Comparison of ENCODE assay signal across 8 cellular contexts in genomic region chr19:12806242-12807131, GRCh38. TPM values are rescaled to one million over a fixed set of nuclear protein-coding genes. Genes with fewer than 3 reads are reported as not detected.
A peak's percentile ranks its signal among the peaks of the same experiment; 100 is the strongest.
DNase-seq lines count a peak whose midpoint lies in the region; ATAC-seq lines count a peak whose summit lies in the region.

TSS of gene RNASEH2A (plus strand) at chr19:12806584. CDS start at chr19:12806674, 90 bp downstream.

- peaks cover 20% of the 10 kb centered on the region for H3K4me1 ChIP-seq in CD8-positive, alpha-beta memory T cell (ENCODE audit: insufficient read depth, low read length)
- H3K4me1 ChIP-seq in esophagus (ENCODE audit: control insufficient read depth in 2 of 2, insufficient read depth in 2 of 2, low read length in 1 of 2): peaks cover 4 to 5% of the 10 kb centered on the region in 2 donors
- H3K4me1 ChIP-seq in mucosa of stomach (ENCODE audit: control insufficient read depth, insufficient read depth, low read length): peaks cover 21% of the 10 kb centered on the region

- H3K9me3 ChIP-seq in CD8-positive, alpha-beta memory T cell (ENCODE audit: low read length): no peaks in the 10 kb centered on the region
- H3K9me3 ChIP-seq in esophagus (ENCODE audit: control insufficient read depth in 2 of 2, insufficient read depth in 1 of 2, low read depth in 1 of 2, low read length in 1 of 2) (no peaks in the 10 kb centered on the region), mucosa of stomach (ENCODE audit: control insufficient read depth, low read length) (no peaks in the 10 kb centered on the region)

- H3K36me3 ChIP-seq in CD8-positive, alpha-beta memory T cell (ENCODE audit: insufficient read depth, low read length): no peaks in the 10 kb centered on the region
- H3K36me3 ChIP-seq in esophagus (ENCODE audit: control insufficient read depth in 2 of 2, insufficient read depth in 2 of 2, low read length in 1 of 2) (no peaks in the 10 kb centered on the region), mucosa of stomach (ENCODE audit: control insufficient read depth, insufficient read depth, low read length) (no peaks in the 10 kb centered on the region)

- ATAC-seq in GM21360 (IDR thresholded peaks at IDR 0.05; ENCODE audit: unreplicated experiment): peak; percentile 74

- H3K27me3 Mint-ChIP-seq in CD8-positive, alpha-beta memory T cell: peaks cover 0 to 4% of the 10 kb centered on the region in 2 donors
- H3K27me3 Mint-ChIP-seq in activated T-cell treated with anti-CD3 and anti-CD28 coated beads, Interleukin-2, amount 50 U/mL, for 24 hours: no peaks in the 10 kb centered on the region

- POLR2A ChIA-PET in CD8-positive, alpha-beta memory T cell (lab: Charles Lee): interaction anchor here (0.5 to 1.7 kb wide), 7 partner anchors 11 to 383 kb away, joined by 3 to 21 read pairs (median 6); partner anchors contain the start of gene JUNB

- peak within 1 kb of the TSS; percentile 66 to 94 (median 88) for H3K27ac Mint-ChIP-seq in CD8-positive, alpha-beta memory T cell
- peak within 1 kb of the TSS; percentile 96 for H3K27ac Mint-ChIP-seq in activated T-cell treated with anti-CD3 and anti-CD28 coated beads, Interleukin-2, amount 50 U/mL, for 24 hours

- peaks cover 18 to 25% (median 21%) of the 10 kb centered on the region in 3 donors for H3K4me1 Mint-ChIP-seq in CD8-positive, alpha-beta memory T cell
- peaks cover 25% of the 10 kb centered on the region for H3K4me1 Mint-ChIP-seq in activated T-cell treated with anti-CD3 and anti-CD28 coated beads, Interleukin-2, amount 50 U/mL, for 24 hours (ENCODE audit: low read depth)

- no peaks in the 10 kb centered on the region for H3K27me3 ChIP-seq in CD8-positive, alpha-beta memory T cell (ENCODE audit: insufficient read depth, low read length, poor library complexity, severe bottlenecking)
- H3K27me3 ChIP-seq in esophagus (ENCODE audit: control insufficient read depth in 1 of 2, insufficient read depth in 2 of 2, low read length in 2 of 2) (no peaks in the 10 kb centered on the region), mucosa of stomach (ENCODE audit: control insufficient read depth, insufficient read depth, low read length) (no peaks in the 10 kb centered on the region)

- H3K4me3 ChIP-seq in CD8-positive, alpha-beta memory T cell (ENCODE audit: low read length): peak within 1 kb of the TSS; percentile 59
- peak within 1 kb of the TSS; percentile 56 to 73 for H3K4me3 ChIP-seq in esophagus (ENCODE audit: low read depth in 1 of 2, low read length in 2 of 2)
- H3K4me3 ChIP-seq in mucosa of stomach (ENCODE audit: low read length): peak within 1 kb of the TSS; percentile 16

- peak within 1 kb of the TSS; percentile 89 to 95 (median 92) for H3K4me3 Mint-ChIP-seq in CD8-positive, alpha-beta memory T cell
- peak within 1 kb of the TSS; percentile 92 for H3K4me3 Mint-ChIP-seq in activated T-cell treated with anti-CD3 and anti-CD28 coated beads, Interleukin-2, amount 50 U/mL, for 24 hours

- peak within 1 kb of the TSS; percentile 53 for H3K9ac ChIP-seq in mucosa of stomach (ENCODE audit: low read length)

- WGBS in esophagus, 2 donors: 4% methylated on average over 67 to 68 of the region's 68 CpGs

- H3K9me3 Mint-ChIP-seq in CD8-positive, alpha-beta memory T cell: no peaks in the 10 kb centered on the region
- H3K9me3 Mint-ChIP-seq in activated T-cell treated with anti-CD3 and anti-CD28 coated beads, Interleukin-2, amount 50 U/mL, for 24 hours: no peaks in the 10 kb centered on the region

- DNase-seq in CD8-positive, alpha-beta memory T cell: peak; percentile 79 to 88 (median 81)
- DNase-seq in HuH-7.5 (ENCODE audit: low spot score) (peak; percentile 96), OCI-M1 (lab: John Stamatoyannopoulos, UW) (peak; percentile 89)
- peak; percentile 92 for DNase-seq in activated T-cell treated with anti-CD3 and anti-CD28 coated beads, Interleukin-2, amount 50 U/mL, for 24 hours
- DNase-seq in stimulated activated CD8-positive, alpha-beta memory T cell treated with anti-CD3 and anti-CD28 coated beads, Interleukin-7, amount 100 ng/mL, for 1 hour (ENCODE audit: low read depth in 2 of 2): peak; percentile 70 to 72

- CTCF ChIA-PET in CD8-positive, alpha-beta memory T cell (lab: Charles Lee): interaction anchor here (0.5 to 3.1 kb wide), 10 partner anchors 11 to 162 kb away, joined by 3 to 18 read pairs (median 4); no protein-coding TSS in a partner anchor

- peak within 1 kb of the TSS; percentile 75 for H3K27ac ChIP-seq in CD8-positive, alpha-beta memory T cell (ENCODE audit: low read depth, low read length)
- peak within 1 kb of the TSS; percentile 44 to 73 for H3K27ac ChIP-seq in esophagus (ENCODE audit: low read depth in 2 of 2, low read length in 1 of 2)

- peaks cover 0 to 20% (median 3%) of the 10 kb centered on the region in 3 donors for H3K36me3 Mint-ChIP-seq in CD8-positive, alpha-beta memory T cell
- peaks cover 38% of the 10 kb centered on the region for H3K36me3 Mint-ChIP-seq in activated T-cell treated with anti-CD3 and anti-CD28 coated beads, Interleukin-2, amount 50 U/mL, for 24 hours (ENCODE audit: low read depth)

RNA-seq across cellular contexts. Expression of gene RNASEH2A, which starts in this region (rescaled TPM):
- total RNA-seq in CD8-positive, alpha-beta memory T cell: 10 to 100 TPM; 51.5 to 62.4 TPM
- polyA plus RNA-seq in CD8-positive, alpha-beta memory T cell: 24.1 TPM
- polyA plus RNA-seq in esophagus: 10 to 100 TPM in 1 of 2 donors, 1 to 10 TPM in 1; 6.9 to 20.8 TPM

Comparison
In these comparisons a context has a peak if more than half of its experiments do, and no peak if none do; other contexts are left out.
1. Peak in every context shown above with its lines: DNase-seq, ATAC-seq, H3K4me3 ChIP-seq and H3K27ac ChIP-seq.